15 cellular contexts compared by ENCODE assay signal in the genomic region with DNA sequence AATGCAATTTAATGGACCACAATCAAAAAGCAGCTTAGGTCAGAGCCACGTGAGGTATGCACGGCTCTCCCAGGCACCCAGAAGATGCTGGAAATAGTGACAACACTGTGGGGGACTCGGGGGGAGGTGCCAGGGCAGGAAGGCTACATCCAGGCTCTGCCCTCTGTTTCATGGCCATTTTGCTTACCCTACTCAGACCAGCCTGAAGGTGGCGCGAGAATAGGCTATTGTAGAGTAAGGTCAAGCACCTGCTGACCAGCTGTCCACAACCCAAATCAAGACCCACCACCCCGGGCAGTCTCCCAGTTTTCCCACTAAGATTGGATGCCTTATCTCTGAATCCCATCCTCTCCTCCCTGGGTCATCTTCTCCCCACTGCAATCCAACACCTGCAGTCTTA.
DNase-seq lines count a peak whose midpoint lies in the region; ATAC-seq, FAIRE-seq and TF ChIP-seq lines count a peak whose summit lies in the region.
"Had no signal": no experiment of that assay in that cellular context is flagged by ENCODE, and none has a peak within 500 bp of the region (broad histone marks: within the 10 kb centered on the region; RNA-seq: fewer than 3 reads in every experiment).

No MANE protein-coding gene starts in this region.

- H3K9me3 Mint-ChIP-seq in Calu3 (ENCODE audit: low read depth, unreplicated experiment), result no peaks in the 10 kb centered on the region
- H3K9me3 Mint-ChIP-seq: activated CD4-positive, alpha-beta T cell treated with anti-CD3 and anti-CD28 coated beads, Interleukin-2, amount 10 ng/mL, durations not matched to agents 24 days and 14 days; activated naive CD4-positive, alpha-beta T cell treated with anti-CD3 and anti-CD28 coated beads, Interleukin-2, amount 50 U/mL, for 72 hours had no signal

- no peaks in the 10 kb centered on the region for H3K4me1 Mint-ChIP-seq in Calu3 (ENCODE audit: low read depth, unreplicated experiment)
- H3K4me1 Mint-ChIP-seq: activated CD4-positive, alpha-beta T cell treated with anti-CD3 and anti-CD28 coated beads, Interleukin-2, amount 10 ng/mL, durations not matched to agents 24 days and 14 days had no signal

- H3K4me1 ChIP-seq in GM12878 (ENCODE audit: control insufficient read depth, insufficient read depth, low read length), result no peaks in the 10 kb centered on the region

- H3K27ac Mint-ChIP-seq in Calu3 (ENCODE audit: unreplicated experiment), result no peak overlapping the region
- H3K27ac Mint-ChIP-seq: activated CD4-positive, alpha-beta T cell treated with anti-CD3 and anti-CD28 coated beads, Interleukin-2, amount 10 ng/mL, durations not matched to agents 24 days and 14 days had no signal

- FAIRE-seq in GM12878 (lab: Jason Lieb, UNC), result no peak

- no peaks in the 10 kb centered on the region for H4K20me1 ChIP-seq in GM12878 (ENCODE audit: control insufficient read depth, insufficient read depth)

- SMC1A ChIA-PET in GM12878 (lab: Charles Lee; ENCODE audit: uncharacterized antibody, unreplicated experiment), result interaction anchor here (1.3 to 2.4 kb wide), 2 partner anchors 8 to 10 kb away, joined by 3 to 7 read pairs; no protein-coding TSS in a partner anchor

- no peaks in the 10 kb centered on the region for H3K36me3 Mint-ChIP-seq in Calu3 (ENCODE audit: insufficient read depth, unreplicated experiment)
- H3K36me3 Mint-ChIP-seq: activated naive CD4-positive, alpha-beta T cell treated with anti-CD3 and anti-CD28 coated beads, Interleukin-2, amount 50 U/mL, for 72 hours had no signal

- in situ Hi-C loops in GM12878 (cut with MboI) (no loop called here), GM13976 (cut with MboI; ENCODE audit: low sequenced_read_pairs, unreplicated experiment) (no loop called here)

- no peak overlapping the region for H3K27ac ChIP-seq in GM12878 (ENCODE audit: control insufficient read depth, insufficient read depth)

- no peak overlapping the region for H3K9ac ChIP-seq in GM12878 (ENCODE audit: control insufficient read depth, insufficient read depth, low read length)

- 18% methylated on average over 6 of the region's 6 CpGs for WGBS in GM12878 (ENCODE audit: insufficient coverage, insufficient replicate concordance, low lambda C conversion rate, missing lambda C conversion rate)

- no peak overlapping the region for H3K4me3 Mint-ChIP-seq in Calu3 (ENCODE audit: low read depth, unreplicated experiment)
- H3K4me3 Mint-ChIP-seq: activated CD4-positive, alpha-beta T cell treated with anti-CD3 and anti-CD28 coated beads, Interleukin-2, amount 10 ng/mL, durations not matched to agents 24 days and 14 days had no signal

- BruUV-seq in Calu3 (replicated peaks; lab: Mats Ljungman, UMichigan), result no TSS peak
- no TSS peak for BruUV-seq in GM12878 (replicated peaks; lab: Mats Ljungman, UMichigan)

- H2AFZ ChIP-seq in GM12878 (ENCODE audit: control insufficient read depth, low read depth, low read length), result no peak overlapping the region

- TF ChIP-seq POLR2A in GM12878 (IDR thresholded peaks at IDR 0.05; ENCODE audit: low read depth, low read length), result no peak

- CTCF ChIA-PET in Calu3 (lab: Charles Lee), result no interaction called here
- CTCF ChIA-PET in GM12878 (lab: Yijun Ruan, JAX), result interaction anchor here (1.0 to 2.6 kb wide), 4 partner anchors 8 to 107 kb away, joined by 6 to 11 read pairs (median 8); no protein-coding TSS in a partner anchor

- TF ChIP-seq RAD21 in GM12878 (IDR thresholded peaks at IDR 0.05; ENCODE audit: insufficient read depth, low read depth, low read length), result no peak

- no peaks in the 10 kb centered on the region for H3K79me2 ChIP-seq in GM12878 (ENCODE audit: control insufficient read depth, insufficient read depth, low read length)

- TF ChIP-seq EP300 in GM12878 (IDR thresholded peaks at IDR 0.05; ENCODE audit: borderline replicate concordance in 1 of 2, control insufficient read depth in 1 of 2, low read depth in 2 of 2, low read length in 2 of 2), result no peak

- RAD21 ChIA-PET in GM12878 (lab: Charles Lee; ENCODE audit: unreplicated experiment), result no interaction called here

- TF ChIP-seq CTCF in Calu3 (IDR thresholded peaks at IDR 0.05; ENCODE audit: unreplicated experiment) (no peak), GM12878 (IDR thresholded peaks at IDR 0.05 in 2 of 3, conservative IDR thresholded peaks at IDR 0.05 in 1 of 3; ENCODE audit: control insufficient read depth in 2 of 3, extremely low read depth in 1 of 3, insufficient read depth in 1 of 3, low read depth in 3 of 3, low read length in 3 of 3) (peak; percentile 22 to 43 (median 24); a peak in 5 of 6 replicates), GM13976 (IDR thresholded peaks at IDR 0.05; ENCODE audit: borderline replicate concordance, control extremely low read depth, extremely low read depth, insufficient read depth, missing control alignments) (no peak)

- H3K4me2 ChIP-seq in GM12878 (ENCODE audit: control insufficient read depth, insufficient read depth), result no peak overlapping the region

- H3K4me3 ChIP-seq in GM12878, result no peak overlapping the region

- ATAC-seq in GM12878 (peak; percentile 83), HG03108 (IDR thresholded peaks at IDR 0.05; ENCODE audit: unreplicated experiment) (no peak)
- ATAC-seq in activated CD4-positive, CD25-positive, alpha-beta regulatory T cell treated with anti-CD3 and anti-CD28 coated beads, Interleukin-2, amount 50 U/mL, for 24 hours, result no peak

- POLR2A ChIA-PET in GM12878 (lab: Charles Lee), result no interaction called here

- H3K27me3 ChIP-seq in GM12878 (replicated peaks in 1 of 2; ENCODE audit: control insufficient read depth in 2 of 2, insufficient read depth in 2 of 2, low read length in 1 of 2), result peaks cover 0 to 2% of the 10 kb centered on the region in 2 experiments; a peak in 2 of 4 replicates

- DNase-seq in Calu3, result peak; percentile 24
- DNase-seq in HT-29 (ENCODE audit: low spot score), result peak; percentile 48
- DNase-seq in GM12878 (ENCODE audit: low read depth, low spot score), result no peak
- DNase-seq in left kidney (ENCODE audit: low read depth, low spot score), result peak; percentile 35
- DNase-seq in GM13976 (ENCODE audit: low spot score), result no peak
- DNase-seq in NCI-H1105 (lab: John Stamatoyannopoulos, UW), result no peak
- DNase-seq: activated CD4-positive, alpha-beta T cell treated with anti-CD3 and anti-CD28 coated beads, Interleukin-2, amount 10 ng/mL, durations not matched to agents 24 days and 14 days; kidney glomerular epithelial cell; NCI-H1694; occipital lobe; stimulated activated CD4-positive, alpha-beta T cell treated with anti-CD3 and anti-CD28 coated beads, Interleukin-4, amount 100 ng/mL, for 24 hours; substantia nigra had no signal

- intact Hi-C loops in Calu3 (cut with micrococcal nuclease; ENCODE audit: unreplicated experiment), result no loop called here
- intact Hi-C loops in GM12878 (cut with micrococcal nuclease; ENCODE audit: unreplicated experiment), result no loop called here

- H3K9me3 ChIP-seq in GM12878 (replicated peaks; ENCODE audit: control insufficient read depth, insufficient read depth, low read length), result no peaks in the 10 kb centered on the region

- H3K27me3 Mint-ChIP-seq in Calu3 (ENCODE audit: unreplicated experiment), result peaks cover 6% of the 10 kb centered on the region
- H3K27me3 Mint-ChIP-seq: activated CD4-positive, alpha-beta T cell treated with anti-CD3 and anti-CD28 coated beads, Interleukin-2, amount 10 ng/mL, durations not matched to agents 24 days and 14 days had no signal

- H3K36me3 ChIP-seq in GM12878 (ENCODE audit: control insufficient read depth in 2 of 2, insufficient read depth in 2 of 2, low read length in 1 of 2), result no peaks in the 10 kb centered on the region

TF ChIP-seq in GM12878, 131 proteins besides CTCF, POLR2A, EP300 and RAD21 (continues in another document):
- TF ChIP-seq SMAD1 (IDR thresholded peaks at IDR 0.05; ENCODE audit: low read depth, partially characterized antibody) (no peak), ASH2L (IDR thresholded peaks at IDR 0.05; ENCODE audit: borderline replicate concordance, low read depth) (no peak), FOXM1 (IDR thresholded peaks at IDR 0.05; ENCODE audit: low read depth, low read length) (no peak), ZNF217 (IDR thresholded peaks at IDR 0.05) (no peak), RB1 (IDR thresholded peaks at IDR 0.05; ENCODE audit: borderline replicate concordance) (no peak), SREBF2 (IDR thresholded peaks at IDR 0.05; ENCODE audit: low read length) (no peak)
- TF ChIP-seq, protein P1, sequence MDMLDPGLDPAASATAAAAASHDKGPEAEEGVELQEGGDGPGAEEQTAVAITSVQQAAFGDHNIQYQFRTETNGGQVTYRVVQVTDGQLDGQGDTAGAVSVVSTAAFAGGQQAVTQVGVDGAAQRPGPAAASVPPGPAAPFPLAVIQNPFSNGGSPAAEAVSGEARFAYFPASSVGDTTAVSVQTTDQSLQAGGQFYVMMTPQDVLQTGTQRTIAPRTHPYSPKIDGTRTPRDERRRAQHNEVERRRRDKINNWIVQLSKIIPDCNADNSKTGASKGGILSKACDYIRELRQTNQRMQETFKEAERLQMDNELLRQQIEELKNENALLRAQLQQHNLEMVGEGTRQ (IDR thresholded peaks at IDR 0.05; ENCODE audit: borderline replicate concordance, low read depth, low read length), result no peak

Comparison
In these comparisons a context has a peak if more than half of its experiments do, and no peak if none do; other contexts are left out.
1. DNase-seq: peak in Calu3 (single experiment), HT-29 (single experiment) and left kidney (single experiment); none in GM12878 (single experiment), GM13976 (single experiment) and NCI-H1105 (single experiment).
2. CTCF ChIP-seq: peak in GM12878 (3 of 3); none in Calu3 (single experiment) and GM13976 (single experiment).